In the genomic region with DNA sequence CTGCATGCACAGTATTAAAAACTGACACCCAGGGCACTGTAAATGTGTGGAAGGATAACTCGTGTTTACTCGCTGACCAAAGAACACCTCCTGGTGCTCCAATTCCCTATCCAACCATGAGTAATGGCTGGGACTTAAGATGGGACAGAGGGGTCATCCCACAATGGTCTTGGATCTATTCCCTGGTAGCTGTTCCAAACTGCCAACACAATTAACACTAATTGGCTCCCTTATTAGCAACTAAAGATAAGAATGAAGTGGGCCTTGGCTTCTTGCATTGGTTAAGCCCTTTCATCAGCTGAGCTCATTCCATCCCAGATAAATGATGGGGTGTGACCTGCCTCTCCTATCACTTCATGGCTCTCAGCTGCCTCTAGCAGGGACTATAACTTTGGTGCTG, we compare ENCODE assay signal across 9 cellular contexts. TPM values are rescaled to one million over a fixed set of nuclear protein-coding genes. Genes with fewer than 3 reads are reported as not detected.
A peak's percentile ranks its signal among the peaks of the same experiment; 100 is the strongest.
DNase-seq lines count a peak whose midpoint lies in the region; ATAC-seq and TF ChIP-seq lines count a peak whose summit lies in the region.
"Had no signal": no experiment of that assay in that cellular context is flagged by ENCODE, and none has a peak within 500 bp of the region (broad histone marks: within the 10 kb centered on the region; RNA-seq: fewer than 3 reads in every experiment).

No MANE protein-coding gene starts in this region.

- H3K4me3 ChIP-seq in lower lobe of right lung, result no peak overlapping the region

- H3K36me3 Mint-ChIP-seq in stimulated activated naive B cell treated with anti-CD40 and anti-IgM and Interleukin-4, amounts not matched to agents 10 μg/mL and 1 μg/mL and 100 μg/mL, for 72 hours, result no peaks in the 10 kb centered on the region

- H3K27ac Mint-ChIP-seq in stimulated activated naive B cell treated with anti-CD40 and anti-IgM and Interleukin-4, amounts not matched to agents 10 μg/mL and 1 μg/mL and 100 μg/mL, for 72 hours, result peak overlapping the region; percentile 99

- peaks cover 43 to 46% of the 10 kb centered on the region in 2 donors for H3K4me1 Mint-ChIP-seq in stimulated activated naive B cell treated with anti-CD40 and anti-IgM and Interleukin-4, amounts not matched to agents 10 μg/mL and 1 μg/mL and 100 μg/mL, for 72 hours

- no peaks in the 10 kb centered on the region for H3K9me3 ChIP-seq in lower lobe of right lung

- H3K4me1 ChIP-seq in lower lobe of right lung, result peaks cover 41% of the 10 kb centered on the region

- H3K36me3 ChIP-seq in lower lobe of right lung, result no peaks in the 10 kb centered on the region

- no peaks in the 10 kb centered on the region for H3K9me3 Mint-ChIP-seq in stimulated activated naive B cell treated with anti-CD40 and anti-IgM and Interleukin-4, amounts not matched to agents 10 μg/mL and 1 μg/mL and 100 μg/mL, for 72 hours

- H3K4me3 Mint-ChIP-seq in stimulated activated naive B cell treated with anti-CD40 and anti-IgM and Interleukin-4, amounts not matched to agents 10 μg/mL and 1 μg/mL and 100 μg/mL, for 72 hours, result peak overlapping the region in 1 of 2 donors; percentile 56

- no peaks in the 10 kb centered on the region for H3K27me3 Mint-ChIP-seq in stimulated activated naive B cell treated with anti-CD40 and anti-IgM and Interleukin-4, amounts not matched to agents 10 μg/mL and 1 μg/mL and 100 μg/mL, for 72 hours

- intact Hi-C loops in lower lobe of right lung (cut with DNase I), result no loop called here

- no peak for TF ChIP-seq CTCF in lower lobe of right lung (IDR thresholded peaks at IDR 0.05)

- DNase-seq in NCI-H146 (lab: John Stamatoyannopoulos, UW) (peak; percentile 32), NCI-H146 treated with DMSO at 0.1 percent for 48 hours (lab: John Stamatoyannopoulos, UW; ENCODE audit: unreplicated experiment) (no peak), lower lobe of right lung (no peak), NK-92 (lab: John Stamatoyannopoulos, UW; ENCODE audit: unreplicated experiment) (no peak), NCI-H1436 treated with DMSO at 0.1 percent for 48 hours (lab: John Stamatoyannopoulos, UW) (no peak)
- no peak for DNase-seq in stimulated activated naive B cell treated with anti-CD40 and anti-IgM and Interleukin-4, amounts not matched to agents 10 μg/mL and 1 μg/mL and 100 μg/mL, for 72 hours
- DNase-seq: NCI-H2029 had no signal

- no peaks in the 10 kb centered on the region for H3K27me3 ChIP-seq in lower lobe of right lung (ENCODE audit: low read depth)

- H3K27ac ChIP-seq in angular gyrus (ENCODE audit: low read depth, low read length) (peak overlapping the region; percentile 100), lower lobe of right lung (peak overlapping the region; percentile 93)

- ATAC-seq in lower lobe of right lung (no peak), HG03521 (IDR thresholded peaks at IDR 0.05; ENCODE audit: unreplicated experiment) (no peak)
- no peak for ATAC-seq in stimulated activated naive B cell treated with anti-CD40 and anti-IgM and Interleukin-4, amounts not matched to agents 10 μg/mL and 1 μg/mL and 100 μg/mL, for 72 hours (replicated peaks)

RNA-seq across cellular contexts. Expression of a gene that starts 1.5 kb away (rescaled TPM):
- 32.9 TPM for total RNA-seq in lower lobe of right lung

RNA-seq across cellular contexts. Expression of a gene that starts 44.4 kb away (rescaled TPM):
- 78.2 TPM for total RNA-seq in lower lobe of right lung
